24 cellular contexts compared by ENCODE assay signal in genomic region chr3:37695138-37695537, GRCh38.
"Had no signal": no experiment of that assay in that cellular context is flagged by ENCODE, and none has a peak within 500 bp of the region (broad histone marks: within the 10 kb centered on the region; RNA-seq: fewer than 3 reads in every experiment).

No MANE protein-coding gene starts in this region.

- FAIRE-seq: islet of Langerhans, kidney, urothelium cell line had no signal

- H3K27ac ChIP-seq: left ventricle myocardium inferior, neural progenitor cell, neutrophil, parathyroid adenoma, transverse colon, upper lobe of right lung had no signal

- H3K9ac ChIP-seq: neural progenitor cell, parathyroid adenoma had no signal

- H3K79me2 ChIP-seq: parathyroid adenoma had no signal

- H3K27me3 ChIP-seq: neural progenitor cell, neutrophil, transverse colon, upper lobe of right lung had no signal

- H3K36me3 ChIP-seq: left ventricle myocardium inferior, neural progenitor cell, neutrophil, spleen, transverse colon, upper lobe of right lung had no signal

- DNase-seq: head of caudate nucleus; hypothalamus; immature natural killer cell; kidney; left ventricle myocardium inferior; naive thymus-derived CD8-positive, alpha-beta T cell; occipital lobe; right cardiac atrium; spleen; stimulated activated CD4-positive, alpha-beta T cell treated with anti-CD3 and anti-CD28 coated beads, Interleukin-2, amount 100 ng/mL, for 48 hours; stimulated activated CD4-positive, alpha-beta T cell treated with anti-CD3 and anti-CD28 coated beads, Interleukin-4, amount 100 ng/mL, for 4 hours; stimulated activated CD8-positive, alpha-beta memory T cell treated with anti-CD3 and anti-CD28 coated beads, Interleukin-4, amount 100 ng/mL, for 48 hours; stimulated activated naive CD4-positive, alpha-beta T cell treated with Interleukin-2 at 50 U/mL for 16 hours; stimulated activated naive CD8-positive, alpha-beta T cell treated with anti-CD3 and anti-CD28 coated beads, Interleukin-15, amount 100 ng/mL, for 72 hours; substantia nigra; transverse colon; upper lobe of right lung had no signal

- H2AFZ ChIP-seq: neural progenitor cell, parathyroid adenoma had no signal

- H3K4me2 ChIP-seq: neural progenitor cell had no signal

- H3K4me3 ChIP-seq: left ventricle myocardium inferior, lung, neural progenitor cell, skin epidermis, spleen, transverse colon, upper lobe of right lung had no signal

- H3K9me3 ChIP-seq: left ventricle myocardium inferior, neutrophil, spleen, transverse colon, upper lobe of right lung had no signal

- H3K4me1 ChIP-seq: neural progenitor cell, parathyroid adenoma had no signal
